Comparison of ENCODE assay signal across 24 cellular contexts in the genomic region with DNA sequence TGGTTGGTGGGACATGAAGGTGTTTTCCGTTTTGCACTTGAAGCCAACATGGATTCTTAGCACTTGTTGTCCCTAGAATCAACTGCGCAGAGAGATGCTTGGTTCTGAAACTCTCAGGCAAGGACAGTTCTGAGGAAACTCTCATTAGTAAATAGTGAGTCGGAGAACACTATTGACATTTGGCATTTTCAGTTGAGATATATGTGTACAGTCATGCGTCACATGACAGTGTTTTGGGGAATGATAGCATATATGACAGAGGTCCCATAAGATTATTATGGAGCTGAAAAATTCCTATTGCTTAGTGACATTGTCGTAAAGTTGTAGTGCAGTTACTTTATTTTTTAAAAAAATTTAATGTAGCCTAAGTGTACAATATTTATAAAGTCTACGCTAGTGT. TPM values are rescaled to one million over a fixed set of nuclear protein-coding genes. Genes with fewer than 3 reads are reported as not detected.
DNase-seq lines count a peak whose midpoint lies in the region; ATAC-seq and TF ChIP-seq lines count a peak whose summit lies in the region.
"Had no signal": no experiment of that assay in that cellular context is flagged by ENCODE, and none has a peak within 500 bp of the region (broad histone marks: within the 10 kb centered on the region; RNA-seq: fewer than 3 reads in every experiment).

No MANE protein-coding gene starts in this region.

- H3K36me3 Mint-ChIP-seq in activated naive CD4-positive, alpha-beta T cell treated with anti-CD3 and anti-CD28 coated beads, Interleukin-2, amount 10 ng/mL, durations not matched to agents 7 days and 5 days, result peaks cover 8% of the 10 kb centered on the region
- H3K36me3 Mint-ChIP-seq in activated naive CD4-positive, alpha-beta T cell treated with anti-CD3 and anti-CD28 coated beads, Interleukin-2, amount 50 U/mL, for 72 hours, result no peaks in the 10 kb centered on the region
- H3K36me3 Mint-ChIP-seq in central memory CD8-positive, alpha-beta T cell (ENCODE audit: insufficient read depth), result peaks cover 5% of the 10 kb centered on the region
- no peaks in the 10 kb centered on the region for H3K36me3 Mint-ChIP-seq in stimulated activated naive B cell treated with anti-CD40 and anti-IgM and Interleukin-4, amounts not matched to agents 10 μg/mL and 1 μg/mL and 100 μg/mL, for 72 hours

- ATAC-seq in activated naive CD4-positive, alpha-beta T cell treated with anti-CD3 and anti-CD28 coated beads, Interleukin-2, amount 50 U/mL, for 72 hours, result no peak
- ATAC-seq in PC-3 (peak; percentile 69), GM21825 (IDR thresholded peaks at IDR 0.05; ENCODE audit: unreplicated experiment) (no peak)
- no peak for ATAC-seq in central memory CD8-positive, alpha-beta T cell (replicated peaks; ENCODE audit: extremely low read depth, poor library complexity, severe bottlenecking)
- no peak for ATAC-seq in stimulated activated naive CD8-positive, alpha-beta T cell treated with anti-CD3 and anti-CD28 coated beads, Interleukin-15, amount 100 ng/mL, for 72 hours
- ATAC-seq in stimulated activated naive B cell treated with anti-CD40 and anti-IgM and Interleukin-4, amounts not matched to agents 10 μg/mL and 1 μg/mL and 100 μg/mL, for 72 hours (replicated peaks), result no peak
- ATAC-seq: HCT116 had no signal

- no peak overlapping the region for H3K27ac ChIP-seq in PC-3 (ENCODE audit: low read length)
- H3K27ac ChIP-seq: epithelial cell of prostate, suprapubic skin had no signal

- H3K4me1 Mint-ChIP-seq in activated naive CD4-positive, alpha-beta T cell treated with anti-CD3 and anti-CD28 coated beads, Interleukin-2, amount 10 ng/mL, durations not matched to agents 7 days and 5 days, result peaks cover 65% of the 10 kb centered on the region
- H3K4me1 Mint-ChIP-seq in central memory CD8-positive, alpha-beta T cell, result peaks cover 48% of the 10 kb centered on the region
- H3K4me1 Mint-ChIP-seq in stimulated activated naive CD8-positive, alpha-beta T cell treated with anti-CD3 and anti-CD28 coated beads, Interleukin-15, amount 100 ng/mL, for 72 hours, result peaks cover 89% of the 10 kb centered on the region
- peaks cover 0 to 2% of the 10 kb centered on the region in 2 donors for H3K4me1 Mint-ChIP-seq in stimulated activated naive B cell treated with anti-CD40 and anti-IgM and Interleukin-4, amounts not matched to agents 10 μg/mL and 1 μg/mL and 100 μg/mL, for 72 hours

- H3F3A ChIP-seq in PC-3 (ENCODE audit: low read length, unreplicated experiment), result no peaks in the 10 kb centered on the region

- no peaks in the 10 kb centered on the region for H3K27me3 ChIP-seq in PC-3 (ENCODE audit: low read length)

- DNase-seq in activated naive CD4-positive, alpha-beta T cell treated with anti-CD3 and anti-CD28 coated beads, Interleukin-2, amount 10 ng/mL, durations not matched to agents 7 days and 5 days, result no peak
- no peak for DNase-seq in activated naive CD4-positive, alpha-beta T cell treated with anti-CD3 and anti-CD28 coated beads, Interleukin-2, amount 50 U/mL, for 72 hours (ENCODE audit: low spot score in 2 of 2)
- DNase-seq in PC-3 (peak; percentile 63), T1000 (lab: John Stamatoyannopoulos, UW) (no peak)
- no peak for DNase-seq in central memory CD8-positive, alpha-beta T cell (ENCODE audit: low spot score in 2 of 2)
- no peak for DNase-seq in stimulated activated naive CD8-positive, alpha-beta T cell treated with anti-CD3 and anti-CD28 coated beads, Interleukin-15, amount 100 ng/mL, for 72 hours
- DNase-seq in stimulated activated naive B cell treated with anti-CD40 and anti-IgM and Interleukin-4, amounts not matched to agents 10 μg/mL and 1 μg/mL and 100 μg/mL, for 72 hours, result no peak
- DNase-seq: activated CD4-positive, alpha-beta T cell treated with anti-CD3 and anti-CD28 coated beads, Interleukin-2, amount 50 U/mL, for 48 hours; EL; mammary epithelial cell; NCI-H1105 treated with DMSO at 0.1 percent for 48 hours; NCI-H2029; NCI-H82; occipital lobe; SK-N-SH had no signal

- POLR2A ChIA-PET in PC-3 (lab: Charles Lee; ENCODE audit: unreplicated experiment), result no interaction called here

- H3K9ac ChIP-seq in PC-3 (ENCODE audit: low read length), result no peak overlapping the region
- H3K9ac ChIP-seq: SK-N-SH had no signal

- H2AFZ ChIP-seq in PC-3 (ENCODE audit: low read length), result no peak overlapping the region

- peak overlapping the region; percentile 98 for H3K27ac Mint-ChIP-seq in activated naive CD4-positive, alpha-beta T cell treated with anti-CD3 and anti-CD28 coated beads, Interleukin-2, amount 10 ng/mL, durations not matched to agents 7 days and 5 days
- H3K27ac Mint-ChIP-seq in activated naive CD4-positive, alpha-beta T cell treated with anti-CD3 and anti-CD28 coated beads, Interleukin-2, amount 50 U/mL, for 72 hours, result peak overlapping the region in 1 of 2 donors; percentile 79
- H3K27ac Mint-ChIP-seq in central memory CD8-positive, alpha-beta T cell (ENCODE audit: low read depth), result no peak overlapping the region
- peak overlapping the region; percentile 98 for H3K27ac Mint-ChIP-seq in stimulated activated naive CD8-positive, alpha-beta T cell treated with anti-CD3 and anti-CD28 coated beads, Interleukin-15, amount 100 ng/mL, for 72 hours
- no peak overlapping the region for H3K27ac Mint-ChIP-seq in stimulated activated naive B cell treated with anti-CD40 and anti-IgM and Interleukin-4, amounts not matched to agents 10 μg/mL and 1 μg/mL and 100 μg/mL, for 72 hours

- no peaks in the 10 kb centered on the region for H4K20me1 ChIP-seq in PC-3 (ENCODE audit: low read length)

- CTCF ChIA-PET in activated naive CD4-positive, alpha-beta T cell treated with anti-CD3 and anti-CD28 coated beads, Interleukin-2, amount 10 ng/mL, durations not matched to agents 7 days and 5 days (lab: Charles Lee), result no interaction called here
- CTCF ChIA-PET in PC-3 (lab: Charles Lee), result no interaction called here

- no peaks in the 10 kb centered on the region for H3K9me3 ChIP-seq in PC-3 (ENCODE audit: low read length)
- H3K9me3 ChIP-seq: SK-N-SH, suprapubic skin had no signal

- TF ChIP-seq CTCF in PC-3 (conservative IDR thresholded peaks at IDR 0.05; ENCODE audit: low read depth, low read length), result no peak

- no peaks in the 10 kb centered on the region for H3K9me3 Mint-ChIP-seq in activated naive CD4-positive, alpha-beta T cell treated with anti-CD3 and anti-CD28 coated beads, Interleukin-2, amount 10 ng/mL, durations not matched to agents 7 days and 5 days
- no peaks in the 10 kb centered on the region for H3K9me3 Mint-ChIP-seq in activated naive CD4-positive, alpha-beta T cell treated with anti-CD3 and anti-CD28 coated beads, Interleukin-2, amount 50 U/mL, for 72 hours
- H3K9me3 Mint-ChIP-seq in central memory CD8-positive, alpha-beta T cell, result no peaks in the 10 kb centered on the region
- no peaks in the 10 kb centered on the region for H3K9me3 Mint-ChIP-seq in stimulated activated naive CD8-positive, alpha-beta T cell treated with anti-CD3 and anti-CD28 coated beads, Interleukin-15, amount 100 ng/mL, for 72 hours
- no peaks in the 10 kb centered on the region for H3K9me3 Mint-ChIP-seq in stimulated activated naive B cell treated with anti-CD40 and anti-IgM and Interleukin-4, amounts not matched to agents 10 μg/mL and 1 μg/mL and 100 μg/mL, for 72 hours
- H3K9me3 Mint-ChIP-seq: IgD-negative memory B cell; T-helper 2 cell treated with Interferon-gamma antibody and Interleukin-4, amounts not matched to agents 5 μg/mL and 100 μg/mL, for 36 hours had no signal

- H3K4me3 Mint-ChIP-seq in activated naive CD4-positive, alpha-beta T cell treated with anti-CD3 and anti-CD28 coated beads, Interleukin-2, amount 10 ng/mL, durations not matched to agents 7 days and 5 days, result no peak overlapping the region
- peak overlapping the region; percentile 64 for H3K4me3 Mint-ChIP-seq in central memory CD8-positive, alpha-beta T cell
- H3K4me3 Mint-ChIP-seq in stimulated activated naive CD8-positive, alpha-beta T cell treated with anti-CD3 and anti-CD28 coated beads, Interleukin-15, amount 100 ng/mL, for 72 hours, result peak overlapping the region; percentile 81 to 87
- H3K4me3 Mint-ChIP-seq in stimulated activated naive B cell treated with anti-CD40 and anti-IgM and Interleukin-4, amounts not matched to agents 10 μg/mL and 1 μg/mL and 100 μg/mL, for 72 hours, result no peak overlapping the region
- H3K4me3 Mint-ChIP-seq: IgD-negative memory B cell had no signal

- H3K9me2 ChIP-seq in PC-3 (replicated peaks; ENCODE audit: low read length), result no peaks in the 10 kb centered on the region
- H3K9me2 ChIP-seq: SK-N-SH had no signal

- H3K4me3 ChIP-seq in PC-3 (ENCODE audit: low read length), result no peak overlapping the region
- H3K4me3 ChIP-seq: suprapubic skin had no signal

- no peak overlapping the region for H3K4me2 ChIP-seq in PC-3 (ENCODE audit: low read length)
- H3K4me2 ChIP-seq: SK-N-SH had no signal

- no TSS peak for BruUV-seq in PC-3 (replicated peaks; lab: Mats Ljungman, UMichigan)

- H3K27me3 Mint-ChIP-seq in activated naive CD4-positive, alpha-beta T cell treated with anti-CD3 and anti-CD28 coated beads, Interleukin-2, amount 10 ng/mL, durations not matched to agents 7 days and 5 days, result peaks cover 26% of the 10 kb centered on the region
- no peaks in the 10 kb centered on the region for H3K27me3 Mint-ChIP-seq in central memory CD8-positive, alpha-beta T cell
- H3K27me3 Mint-ChIP-seq in stimulated activated naive CD8-positive, alpha-beta T cell treated with anti-CD3 and anti-CD28 coated beads, Interleukin-15, amount 100 ng/mL, for 72 hours, result no peaks in the 10 kb centered on the region
- H3K27me3 Mint-ChIP-seq in stimulated activated naive B cell treated with anti-CD40 and anti-IgM and Interleukin-4, amounts not matched to agents 10 μg/mL and 1 μg/mL and 100 μg/mL, for 72 hours, result peaks cover 35 to 38% of the 10 kb centered on the region in 2 donors

- intact Hi-C loops in PC-3 (cut with micrococcal nuclease), result no loop called here

- peaks cover 31% of the 10 kb centered on the region for H3K4me1 ChIP-seq in PC-3 (ENCODE audit: insufficient read depth, low read length)

- H3K79me2 ChIP-seq in PC-3 (ENCODE audit: low read length), result peaks cover 84% of the 10 kb centered on the region

- H3K36me3 ChIP-seq in PC-3 (ENCODE audit: low read depth, low read length), result no peaks in the 10 kb centered on the region
- H3K36me3 ChIP-seq: suprapubic skin had no signal

RNA-seq across cellular contexts. Expression of gene APBA2, which starts 5.8 kb away (rescaled TPM):
- total RNA-seq in activated naive CD4-positive, alpha-beta T cell treated with anti-CD3 and anti-CD28 coated beads, Interleukin-2, amount 50 U/mL, for 72 hours, result 10 to 100 TPM; 11.8 to 16.4 TPM
- 61.7 and 69.7 TPM in 2 replicates for total RNA-seq in PC-3 (2014; rRNA removed)
- total RNA-seq: MCF 10A had no signal

RNA-seq across cellular contexts. Expression of gene GOLGA6L7, which starts 43.1 kb away (rescaled TPM):
- total RNA-seq in activated naive CD4-positive, alpha-beta T cell treated with anti-CD3 and anti-CD28 coated beads, Interleukin-2, amount 50 U/mL, for 72 hours, result not detected
- not detected in 2 replicates for total RNA-seq in PC-3 (2014; rRNA removed)
- total RNA-seq: mammary epithelial cell, MCF 10A, occipital lobe, pulmonary artery endothelial cell, suprapubic skin, ureter had no signal

Comparison
In these comparisons a context has a peak if more than half of its experiments do, and no peak if none do; other contexts are left out.
1. H3K27ac Mint-ChIP-seq: peak in activated naive CD4-positive, alpha-beta T cell treated with anti-CD3 and anti-CD28 coated beads, Interleukin-2, amount 10 ng/mL, durations not matched to agents 7 days and 5 days (single experiment) and stimulated activated naive CD8-positive, alpha-beta T cell treated with anti-CD3 and anti-CD28 coated beads, Interleukin-15, amount 100 ng/mL, for 72 hours (2 of 2); none in central memory CD8-positive, alpha-beta T cell (single experiment) and stimulated activated naive B cell treated with anti-CD40 and anti-IgM and Interleukin-4, amounts not matched to agents 10 μg/mL and 1 μg/mL and 100 μg/mL, for 72 hours (single experiment).
2. H3K4me3 Mint-ChIP-seq: peak in central memory CD8-positive, alpha-beta T cell (single experiment) and stimulated activated naive CD8-positive, alpha-beta T cell treated with anti-CD3 and anti-CD28 coated beads, Interleukin-15, amount 100 ng/mL, for 72 hours (2 of 2); none in activated naive CD4-positive, alpha-beta T cell treated with anti-CD3 and anti-CD28 coated beads, Interleukin-2, amount 10 ng/mL, durations not matched to agents 7 days and 5 days (single experiment) and stimulated activated naive B cell treated with anti-CD40 and anti-IgM and Interleukin-4, amounts not matched to agents 10 μg/mL and 1 μg/mL and 100 μg/mL, for 72 hours (0 of 2).